ENCODE assay signal across 16 cellular contexts in genomic region chr10:30842185-30842584, GRCh38.
DNase-seq lines count a peak whose midpoint lies in the region; ATAC-seq and TF ChIP-seq lines count a peak whose summit lies in the region.
"Had no signal": no experiment of that assay in that cellular context is flagged by ENCODE, and none has a peak within 500 bp of the region (broad histone marks: within the 10 kb centered on the region; RNA-seq: fewer than 3 reads in every experiment).

No MANE protein-coding gene starts in this region.

- no peaks in the 10 kb centered on the region for H3K4me1 Mint-ChIP-seq in WTC11
- H3K4me1 Mint-ChIP-seq: H9 had no signal

- peaks cover 4% of the 10 kb centered on the region; the same call in 1 of the 2 replicates for H3K9me3 Mint-ChIP-seq in WTC11
- H3K9me3 Mint-ChIP-seq: CD8-positive, alpha-beta T cell had no signal

- DNase-seq in HFF-Myc (ENCODE audit: extremely low read depth, low read depth) (no peak), WTC11 (ENCODE audit: low spot score) (no peak), fibroblast of pulmonary artery (ENCODE audit: low read depth) (no peak), sciatic nerve (ENCODE audit: low spot score) (no peak), UCSD-AML1 (lab: John Stamatoyannopoulos, UW; ENCODE audit: unreplicated experiment) (no peak), SIG-M5 (lab: John Stamatoyannopoulos, UW) (no peak)
- DNase-seq in activated effector memory CD4-positive, alpha-beta T cell treated with Interleukin-2 at 50 U/mL for 16 hours = no peak
- DNase-seq: CD8-positive, alpha-beta T cell; DMS79 treated with DMSO at 0.1 percent for 48 hours; H9; Kasumi-1; MV-4-11; NCI-H2107; NCI-H226; NCI-H526 treated with DMSO at 0.1 percent for 48 hours; OCI-M1 had no signal

- intact Hi-C loops in sciatic nerve (cut with DNase I) = no loop called here

- POLR2A ChIA-PET in WTC11 (lab: Charles Lee) = no interaction called here

- CTCF ChIA-PET in WTC11 (lab: Charles Lee) = interaction anchor here (0.5 to 1.2 kb wide), 3 partner anchors 8 to 947 kb away, joined by 4 to 6 read pairs (median 5); no protein-coding TSS in a partner anchor

- no peaks in the 10 kb centered on the region for H3K27me3 Mint-ChIP-seq in WTC11 (ENCODE audit: low read depth)

- H3K4me3 ChIP-seq in HFF-Myc (replicated peaks; ENCODE audit: low read depth, low read length) (no peak overlapping the region), fibroblast of pulmonary artery (replicated peaks; ENCODE audit: low read depth, low read length) (no peak overlapping the region)

- H3K27ac Mint-ChIP-seq in WTC11 = peak overlapping the region; percentile 29; the same call in 1 of the 2 replicates
- H3K27ac Mint-ChIP-seq: CD8-positive, alpha-beta T cell had no signal

- ATAC-seq in WTC11 = peak; percentile 41; the same call in 1 of the 2 replicates
- ATAC-seq in sciatic nerve = peak; percentile 7
- ATAC-seq: CD8-positive, alpha-beta T cell had no signal

- H3K36me3 Mint-ChIP-seq in WTC11 = no peaks in the 10 kb centered on the region
- H3K36me3 Mint-ChIP-seq: CD8-positive, alpha-beta T cell had no signal

- H3K4me3 Mint-ChIP-seq in WTC11 = no peak overlapping the region
- H3K4me3 Mint-ChIP-seq: CD8-positive, alpha-beta T cell; H9 had no signal

- TF ChIP-seq CTCF in HFF-Myc (IDR thresholded peaks at IDR 0.05; ENCODE audit: low read depth, low read length, missing control alignments) (peak; percentile 6), WTC11 (IDR thresholded peaks at IDR 0.05) (no peak), fibroblast of pulmonary artery (IDR thresholded peaks at IDR 0.05; ENCODE audit: low read length, missing control alignments) (peak; percentile 5)

TF ChIP-seq in WTC11, 78 proteins besides CTCF, POLR2A, EP300 and RAD21:
- TF ChIP-seq ZNF121 (CRISPR knock-in tag; IDR thresholded peaks at IDR 0.05) (no peak), HMGA2 (CRISPR knock-in tag; IDR thresholded peaks at IDR 0.05) (no peak), E2F1 (CRISPR knock-in tag; IDR thresholded peaks at IDR 0.05) (no peak), ATF2 (CRISPR knock-in tag; IDR thresholded peaks at IDR 0.05; ENCODE audit: borderline replicate concordance, low read depth) (no peak), TEAD4 (CRISPR knock-in tag; IDR thresholded peaks at IDR 0.05) (no peak), AR (CRISPR knock-in tag; IDR thresholded peaks at IDR 0.05) (no peak), MYBL2 (CRISPR knock-in tag; IDR thresholded peaks at IDR 0.05) (no peak), NFATC4 (CRISPR knock-in tag; IDR thresholded peaks at IDR 0.05) (no peak), ZMAT4 (CRISPR knock-in tag; IDR thresholded peaks at IDR 0.05) (no peak)
